ENCODE assay signal across 9 cellular contexts in the genomic region with DNA sequence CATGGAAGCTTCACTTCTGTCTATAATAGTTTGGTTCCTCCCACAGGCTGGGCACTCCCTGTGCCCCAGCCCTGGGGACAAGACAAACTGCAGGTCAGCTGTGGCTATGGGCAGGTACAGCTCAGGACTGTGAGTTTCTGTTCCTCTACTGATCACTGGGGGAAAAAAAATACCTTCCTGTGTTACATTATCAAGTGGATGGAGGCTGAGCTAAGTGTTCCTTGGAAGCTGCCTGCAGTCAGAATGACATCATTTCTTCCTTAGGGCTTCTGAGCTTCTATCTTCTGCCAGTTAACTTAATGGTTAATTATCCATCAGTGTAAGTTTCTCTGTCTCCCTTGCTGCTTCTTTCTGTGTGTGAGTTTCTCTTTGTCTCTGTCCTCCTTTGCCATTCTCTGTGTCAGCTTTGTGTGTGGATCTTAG. TPM values are rescaled to one million over a fixed set of nuclear protein-coding genes. Genes with fewer than 3 reads are reported as not detected.
DNase-seq lines count a peak whose midpoint lies in the region; ATAC-seq and TF ChIP-seq lines count a peak whose summit lies in the region.
"Had no signal": no experiment of that assay in that cellular context is flagged by ENCODE, and none has a peak within 500 bp of the region (broad histone marks: within the 10 kb centered on the region; RNA-seq: fewer than 3 reads in every experiment).

No MANE protein-coding gene starts in this region.

- no peak overlapping the region for H2BK12ac ChIP-seq in neuronal stem cell (ENCODE audit: low read length)

- H3K36me3 ChIP-seq in neuronal stem cell (replicated peaks in 1 of 2; ENCODE audit: control insufficient read depth in 2 of 2, insufficient read depth in 2 of 2, low read length in 2 of 2), result no peaks in the 10 kb centered on the region
- H3K36me3 ChIP-seq in uterus, result no peaks in the 10 kb centered on the region

- H3K4me2 ChIP-seq in neuronal stem cell (ENCODE audit: insufficient read depth, low read length, poor library complexity, severe bottlenecking), result no peak overlapping the region

- no peak overlapping the region for H3K14ac ChIP-seq in neuronal stem cell (ENCODE audit: low read length)

- H3K9me3 Mint-ChIP-seq in activated CD4-positive, alpha-beta T cell treated with anti-CD3 and anti-CD28 coated beads, Interleukin-2, amount 10 ng/mL, durations not matched to agents 24 days and 14 days, result no peaks in the 10 kb centered on the region

- H3K27ac Mint-ChIP-seq in activated CD4-positive, alpha-beta T cell treated with anti-CD3 and anti-CD28 coated beads, Interleukin-2, amount 10 ng/mL, durations not matched to agents 24 days and 14 days, result peak overlapping the region; percentile 80

- H3K4me1 ChIP-seq in neuronal stem cell (ENCODE audit: control insufficient read depth in 2 of 2, insufficient read depth in 1 of 2, low read depth in 1 of 2, low read length in 2 of 2) (peaks cover 3 to 9% of the 10 kb centered on the region in 2 donors), uterus (no peaks in the 10 kb centered on the region)

- peaks cover 46% of the 10 kb centered on the region for H3K4me1 Mint-ChIP-seq in activated CD4-positive, alpha-beta T cell treated with anti-CD3 and anti-CD28 coated beads, Interleukin-2, amount 10 ng/mL, durations not matched to agents 24 days and 14 days

- H3K9me3 ChIP-seq in neuronal stem cell (replicated peaks in 1 of 2; ENCODE audit: control insufficient read depth in 2 of 2, insufficient read depth in 1 of 2, low read depth in 1 of 2, low read length in 2 of 2), result no peaks in the 10 kb centered on the region
- H3K9me3 ChIP-seq in uterus, result no peaks in the 10 kb centered on the region

- no peak for TF ChIP-seq CTCF in uterus (IDR thresholded peaks at IDR 0.05)

- peak; percentile 72 for ATAC-seq in HG02763 (IDR thresholded peaks at IDR 0.05; ENCODE audit: unreplicated experiment)

- no peak overlapping the region for H4K91ac ChIP-seq in neuronal stem cell (ENCODE audit: low read depth, low read length, poor library complexity)

- TF ChIP-seq POLR2A in uterus (IDR thresholded peaks at IDR 0.05), result no peak

- H2BK120ac ChIP-seq in neuronal stem cell (ENCODE audit: low read depth, low read length), result no peak overlapping the region

- H3K4me3 ChIP-seq in neuronal stem cell (ENCODE audit: low read length in 2 of 2), result no peak overlapping the region
- H3K4me3 ChIP-seq in uterus, result no peak overlapping the region

- no peak overlapping the region for H3K9ac ChIP-seq in neuronal stem cell (ENCODE audit: low read depth, low read length, poor library complexity)

- no peak overlapping the region for H3K23ac ChIP-seq in neuronal stem cell (ENCODE audit: low read depth, low read length, poor library complexity)

- no peak overlapping the region for H2AK5ac ChIP-seq in neuronal stem cell (ENCODE audit: low read depth, low read length)

- no peak overlapping the region for H3K4ac ChIP-seq in neuronal stem cell (ENCODE audit: low read length)

- H3K79me1 ChIP-seq in neuronal stem cell (ENCODE audit: low read depth, low read length), result no peaks in the 10 kb centered on the region

- DNase-seq in activated CD4-positive, alpha-beta T cell treated with anti-CD3 and anti-CD28 coated beads, Interleukin-2, amount 10 ng/mL, durations not matched to agents 24 days and 14 days, result no peak
- DNase-seq in activated CD4-positive, alpha-beta T cell treated with anti-CD3 and anti-CD28 coated beads, Interleukin-2, amount 50 U/mL, for 48 hours, result no peak
- DNase-seq in NOMO-1 (lab: John Stamatoyannopoulos, UW; ENCODE audit: unreplicated experiment in 2 of 2) (peak; percentile 28 to 72), neuronal stem cell (ENCODE audit: low spot score) (no peak), NCI-H82 treated with DMSO at 0.1 percent for 48 hours (lab: John Stamatoyannopoulos, UW; ENCODE audit: unreplicated experiment) (no peak), uterus (no peak), NCI-H524 (lab: John Stamatoyannopoulos, UW) (no peak)
- DNase-seq: NCI-H526 had no signal

- intact Hi-C loops in activated CD4-positive, alpha-beta T cell treated with anti-CD3 and anti-CD28 coated beads, Interleukin-2, amount 10 ng/mL, durations not matched to agents 24 days and 14 days (cut with micrococcal nuclease), result loop anchor here (10.0 kb wide), 1 partner anchor 402 kb away; a partner anchor contains a TSS
- intact Hi-C loops in uterus (cut with DNase I; ENCODE audit: low total_unique reads), result no loop called here

- no peak overlapping the region for H4K8ac ChIP-seq in neuronal stem cell (ENCODE audit: low read depth, low read length)

- peaks cover 19% of the 10 kb centered on the region for H3K36me3 Mint-ChIP-seq in activated CD4-positive, alpha-beta T cell treated with anti-CD3 and anti-CD28 coated beads, Interleukin-2, amount 10 ng/mL, durations not matched to agents 24 days and 14 days (ENCODE audit: low read depth)

- peak overlapping the region; percentile 7 for H2AFZ ChIP-seq in neuronal stem cell (ENCODE audit: low read length)

- no peak overlapping the region for H2BK15ac ChIP-seq in neuronal stem cell (ENCODE audit: low read length)

- no peak overlapping the region for H2BK5ac ChIP-seq in neuronal stem cell (ENCODE audit: low read length)

- H3K27ac ChIP-seq in neuronal stem cell (replicated peaks; ENCODE audit: low read length), result no peak overlapping the region
- H3K27ac ChIP-seq in uterus, result no peak overlapping the region

- no peak overlapping the region for H3K18ac ChIP-seq in neuronal stem cell (ENCODE audit: low read length)

- H3K27me3 Mint-ChIP-seq in activated CD4-positive, alpha-beta T cell treated with anti-CD3 and anti-CD28 coated beads, Interleukin-2, amount 10 ng/mL, durations not matched to agents 24 days and 14 days, result no peaks in the 10 kb centered on the region

- H3K27me3 ChIP-seq in neuronal stem cell (ENCODE audit: control insufficient read depth in 3 of 3, insufficient read depth in 3 of 3, low read depth in 1 of 3, low read length in 3 of 3) (no peaks in the 10 kb centered on the region), uterus (no peaks in the 10 kb centered on the region)

- H3K4me3 Mint-ChIP-seq in activated CD4-positive, alpha-beta T cell treated with anti-CD3 and anti-CD28 coated beads, Interleukin-2, amount 10 ng/mL, durations not matched to agents 24 days and 14 days, result peak overlapping the region; percentile 67

RNA-seq across cellular contexts. Expression of a gene that starts 4.6 kb away (rescaled TPM):
- 20.6 and 21.0 TPM in 2 replicates for total RNA-seq in activated CD4-positive, alpha-beta T cell treated with anti-CD3 and anti-CD28 coated beads, Interleukin-2, amount 10 ng/mL, durations not matched to agents 24 days and 14 days
- polyA plus RNA-seq in neuronal stem cell (2013, experiment 1 of 2), result 8.7 TPM
- polyA plus RNA-seq in neuronal stem cell (2013, experiment 2 of 2), result 8.7 TPM
- 1 to 10 TPM in 3 of 4 donors, not detected in 1; 1.5 to 3.0 (median 1.8) TPM for total RNA-seq in uterus

RNA-seq across cellular contexts. Expression of a gene that starts 10.7 kb away (rescaled TPM):
- 44.4 and 47.7 TPM in 2 replicates for total RNA-seq in activated CD4-positive, alpha-beta T cell treated with anti-CD3 and anti-CD28 coated beads, Interleukin-2, amount 10 ng/mL, durations not matched to agents 24 days and 14 days
- polyA plus RNA-seq in neuronal stem cell (2013, experiment 1 of 2), result 29.1 TPM
- polyA plus RNA-seq in neuronal stem cell (2013, experiment 2 of 2), result 28.9 TPM
- total RNA-seq in uterus, result 10 to 100 TPM in 3 of 4 donors, 1 to 10 TPM in 1; 7.7 to 21.2 (median 19.1) TPM

Comparison
In these comparisons a context has a peak if more than half of its experiments do, and no peak if none do; other contexts are left out.
1. DNase-seq: peak in NOMO-1 (2 of 2); none in activated CD4-positive, alpha-beta T cell treated with anti-CD3 and anti-CD28 coated beads, Interleukin-2, amount 10 ng/mL, durations not matched to agents 24 days and 14 days (single experiment), activated CD4-positive, alpha-beta T cell treated with anti-CD3 and anti-CD28 coated beads, Interleukin-2, amount 50 U/mL, for 48 hours (0 of 2), neuronal stem cell (single experiment), NCI-H82 treated with DMSO at 0.1 percent for 48 hours (single experiment), uterus (0 of 2) and NCI-H524 (0 of 2).